In the genomic region with DNA sequence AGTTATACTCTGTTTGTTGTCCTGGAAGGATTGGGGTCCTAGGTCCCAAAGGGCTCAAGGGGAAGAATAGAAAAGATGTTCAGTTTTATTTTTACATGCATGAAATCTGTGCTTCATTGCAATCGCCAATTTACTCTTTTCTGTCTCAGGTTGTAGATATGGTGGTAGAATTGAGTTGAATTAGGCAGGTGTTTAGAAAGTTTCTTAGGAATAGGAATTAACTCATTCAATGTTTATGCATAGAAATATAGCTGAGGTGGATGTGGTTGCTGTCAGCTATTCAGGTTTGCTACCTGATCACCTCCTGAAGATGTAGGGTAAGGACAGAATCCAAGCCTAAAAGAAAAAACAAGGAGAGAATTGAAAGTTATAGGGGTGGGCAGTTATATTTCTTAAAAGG, we compare ENCODE assay signal across 27 cellular contexts. TPM values are rescaled to one million over a fixed set of nuclear protein-coding genes. Genes with fewer than 3 reads are reported as not detected.
A peak's percentile ranks its signal among the peaks of the same experiment; 100 is the strongest.
DNase-seq lines count a peak whose midpoint lies in the region; ATAC-seq and TF ChIP-seq lines count a peak whose summit lies in the region.
"Had no signal": no experiment of that assay in that cellular context is flagged by ENCODE, and none has a peak within 500 bp of the region (broad histone marks: within the 10 kb centered on the region; RNA-seq: fewer than 3 reads in every experiment).

No MANE protein-coding gene starts in this region.

- no peaks in the 10 kb centered on the region; the same call in 1 of the 2 replicates for H4K20me1 ChIP-seq in GM23338 (replicated peaks; ENCODE audit: insufficient read depth)

- 0 out of 2 replicates have a peak, but pooled peaks cover 3% of the 10 kb centered on the region for H3K4me1 ChIP-seq in GM23338 (ENCODE audit: insufficient read depth)

- TF ChIP-seq CTCF in GM23338 (conservative IDR thresholded peaks at IDR 0.05; ENCODE audit: low read depth in 2 of 2) (no peak), brain (conservative IDR thresholded peaks at IDR 0.05) (no peak), nephron (IDR thresholded peaks at IDR 0.05; ENCODE audit: unreplicated experiment in 3 of 3) (no peak), lower leg skin (IDR thresholded peaks at IDR 0.05) (no peak)

- H3K9me3 Mint-ChIP-seq in GM23338 (peaks cover 5% of the 10 kb centered on the region), brain (peaks cover 0 to 13% (median 8%) of the 10 kb centered on the region in 5 experiments), nephron (no peaks in the 10 kb centered on the region)
- H3K9me3 Mint-ChIP-seq in activated T-cell treated with anti-CD3 and anti-CD28 coated beads, Interleukin-2, amount 50 U/mL, for 24 hours, result no peaks in the 10 kb centered on the region
- H3K9me3 Mint-ChIP-seq: activated CD4-positive, alpha-beta memory T cell treated with anti-CD3 and anti-CD28 coated beads, Interleukin-2, amount 10 ng/mL, durations not matched to agents 7 days and 5 days; activated naive CD4-positive, alpha-beta T cell treated with anti-CD3 and anti-CD28 coated beads, Interleukin-2, amount 50 U/mL, for 24 hours; CD8-positive, alpha-beta T cell had no signal

- H3K4me3 ChIP-seq in GM23338 (no peak overlapping the region), lower leg skin (ENCODE audit: low read depth, poor library complexity, severe bottlenecking) (no peak overlapping the region)
- H3K4me3 ChIP-seq: Peyer's patch had no signal

- H3K27me3 ChIP-seq in GM23338 (ENCODE audit: insufficient read depth), result peaks cover 56% of the 10 kb centered on the region

- no peaks in the 10 kb centered on the region for H3F3A ChIP-seq in GM23338 (replicated peaks; ENCODE audit: low read depth)

- H3K4me3 Mint-ChIP-seq in GM23338, result peak overlapping the region; percentile 86; the same call in 2 of the 3 replicates
- H3K4me3 Mint-ChIP-seq in brain, result peak overlapping the region; percentile 91 to 99 (median 98)
- peak overlapping the region; percentile 93 to 97 (median 96) for H3K4me3 Mint-ChIP-seq in nephron
- no peak overlapping the region for H3K4me3 Mint-ChIP-seq in activated T-cell treated with anti-CD3 and anti-CD28 coated beads, Interleukin-2, amount 50 U/mL, for 24 hours
- H3K4me3 Mint-ChIP-seq: activated CD4-positive, alpha-beta memory T cell treated with anti-CD3 and anti-CD28 coated beads, Interleukin-2, amount 10 ng/mL, durations not matched to agents 7 days and 5 days; activated naive CD4-positive, alpha-beta T cell treated with anti-CD3 and anti-CD28 coated beads, Interleukin-2, amount 50 U/mL, for 24 hours; activated T-helper 17 cell treated with anti-CD3 and anti-CD28 coated beads, Interleukin-2, amount 50 U/mL, for 72 hours; CD8-positive, alpha-beta T cell; natural killer cell treated with Interleukin-12 subunit alpha and Interleukin-12 subunit beta and Interleukin-15 and Interleukin-18, amount 100 ng/mL, for 72 hours; stimulated activated effector memory CD8-positive, alpha-beta T cell treated with anti-CD3 and anti-CD28 coated beads, Interleukin-12 subunit alpha, Interleukin-12 subunit beta, amount 100 ng/mL, for 72 hours had no signal

- H3K4me2 ChIP-seq in GM23338, result no peak overlapping the region

- H3K36me3 ChIP-seq in GM23338 (ENCODE audit: insufficient read depth), result no peaks in the 10 kb centered on the region
- H3K36me3 ChIP-seq: Peyer's patch had no signal

- H3K79me2 ChIP-seq in GM23338 (replicated peaks; ENCODE audit: insufficient read depth), result no peaks in the 10 kb centered on the region

- no peak overlapping the region for H3K27ac Mint-ChIP-seq in GM23338
- H3K27ac Mint-ChIP-seq in brain, result peak overlapping the region; percentile 19 to 99 (median 98)
- H3K27ac Mint-ChIP-seq in nephron, result peak overlapping the region in 1 of 3 experiments; percentile 8
- no peak overlapping the region for H3K27ac Mint-ChIP-seq in activated T-cell treated with anti-CD3 and anti-CD28 coated beads, Interleukin-2, amount 50 U/mL, for 24 hours
- H3K27ac Mint-ChIP-seq: activated CD4-positive, alpha-beta memory T cell treated with anti-CD3 and anti-CD28 coated beads, Interleukin-2, amount 10 ng/mL, durations not matched to agents 7 days and 5 days; activated naive CD4-positive, alpha-beta T cell treated with anti-CD3 and anti-CD28 coated beads, Interleukin-2, amount 50 U/mL, for 24 hours; activated T-helper 17 cell treated with anti-CD3 and anti-CD28 coated beads, Interleukin-2, amount 50 U/mL, for 72 hours; CD8-positive, alpha-beta T cell; natural killer cell treated with Interleukin-12 subunit alpha and Interleukin-12 subunit beta and Interleukin-15 and Interleukin-18, amount 100 ng/mL, for 72 hours; stimulated activated effector memory CD8-positive, alpha-beta T cell treated with anti-CD3 and anti-CD28 coated beads, Interleukin-12 subunit alpha, Interleukin-12 subunit beta, amount 100 ng/mL, for 72 hours had no signal

- H3K36me3 Mint-ChIP-seq in GM23338 (ENCODE audit: low read depth) (0 out of 3 replicates have a peak, but pooled peaks cover 3% of the 10 kb centered on the region), brain (no peaks in the 10 kb centered on the region), nephron (ENCODE audit: low read depth) (no peaks in the 10 kb centered on the region)
- no peaks in the 10 kb centered on the region for H3K36me3 Mint-ChIP-seq in activated T-cell treated with anti-CD3 and anti-CD28 coated beads, Interleukin-2, amount 50 U/mL, for 24 hours (ENCODE audit: low read depth)
- H3K36me3 Mint-ChIP-seq: activated naive CD4-positive, alpha-beta T cell treated with anti-CD3 and anti-CD28 coated beads, Interleukin-2, amount 50 U/mL, for 24 hours; CD8-positive, alpha-beta T cell; natural killer cell treated with Interleukin-12 subunit alpha and Interleukin-12 subunit beta and Interleukin-15 and Interleukin-18, amount 100 ng/mL, for 72 hours; stimulated activated effector memory CD8-positive, alpha-beta T cell treated with anti-CD3 and anti-CD28 coated beads, Interleukin-12 subunit alpha, Interleukin-12 subunit beta, amount 100 ng/mL, for 72 hours had no signal

- no peak overlapping the region for H2AFZ ChIP-seq in GM23338

- no peak overlapping the region for H3K27ac ChIP-seq in GM23338 (ENCODE audit: low read depth)
- H3K27ac ChIP-seq in substantia nigra (ENCODE audit: low read depth, low read length, poor library complexity, severe bottlenecking), result peak overlapping the region; percentile 86
- H3K27ac ChIP-seq: Peyer's patch had no signal

- peaks cover 35% of the 10 kb centered on the region for H3K27me3 Mint-ChIP-seq in GM23338 (ENCODE audit: insufficient read depth, low read depth, poor library complexity)
- peaks cover 19% of the 10 kb centered on the region for H3K27me3 Mint-ChIP-seq in brain
- H3K27me3 Mint-ChIP-seq in nephron (ENCODE audit: low read depth), result peaks cover 53% of the 10 kb centered on the region
- H3K27me3 Mint-ChIP-seq in activated T-cell treated with anti-CD3 and anti-CD28 coated beads, Interleukin-2, amount 50 U/mL, for 24 hours, result peaks cover 45% of the 10 kb centered on the region

- WGBS in lower leg skin, 2 donors, result 75 to 79% methylated on average over 1 of the region's 1 CpG

- H3K9me2 ChIP-seq in GM23338 (ENCODE audit: insufficient read depth), result no peaks in the 10 kb centered on the region

- no peak for TF ChIP-seq POLR2A in lower leg skin (IDR thresholded peaks at IDR 0.05)

- ATAC-seq in GM23338, result no peak
- ATAC-seq in GM21367 (IDR thresholded peaks at IDR 0.05; ENCODE audit: unreplicated experiment), result no peak
- ATAC-seq: activated T-helper 17 cell treated with anti-CD3 and anti-CD28 coated beads, Interleukin-2, amount 50 U/mL, for 72 hours; CD8-positive, alpha-beta T cell; left ventricle myocardium superior; natural killer cell treated with Interleukin-12 subunit alpha and Interleukin-12 subunit beta and Interleukin-15 and Interleukin-18, amount 100 ng/mL, for 72 hours; right cardiac atrium; stimulated activated effector memory CD8-positive, alpha-beta T cell treated with anti-CD3 and anti-CD28 coated beads, Interleukin-12 subunit alpha, Interleukin-12 subunit beta, amount 100 ng/mL, for 72 hours had no signal

- DNase-seq in GM23338 (ENCODE audit: low spot score), result no peak
- DNase-seq in substantia nigra (lab: John Stamatoyannopoulos, UW), result no peak
- DNase-seq in activated T-cell treated with anti-CD3 and anti-CD28 coated beads, Interleukin-2, amount 50 U/mL, for 24 hours, result no peak
- DNase-seq in lower leg skin (ENCODE audit: low spot score in 2 of 2), result no peak
- DNase-seq: activated CD4-positive, alpha-beta memory T cell treated with anti-CD3 and anti-CD28 coated beads, Interleukin-2, amount 10 ng/mL, durations not matched to agents 7 days and 5 days; activated CD8-positive, alpha-beta memory T cell treated with anti-CD3 and anti-CD28 coated beads, Interleukin-2, amount 50 U/mL, for 48 hours; CD8-positive, alpha-beta T cell; central memory CD4-positive, alpha-beta T cell; islet precursor cell; Kasumi-1; left ventricle myocardium superior; NCI-H1694; NCI-H2171; NCI-H524 treated with DMSO at 0.1 percent for 48 hours; Peyer's patch; right cardiac atrium; SIG-M5; stimulated activated CD4-positive, alpha-beta T cell treated with anti-CD3 and anti-CD28 coated beads, Interleukin-12 subunit alpha, Interleukin-12 subunit beta, amount 100 ng/mL, for 4 hours; stimulated activated CD4-positive, alpha-beta T cell treated with anti-CD3 and anti-CD28 coated beads, Interleukin-4, amount 100 ng/mL, for 24 hours; T-helper 1 cell had no signal

- H3K4me1 Mint-ChIP-seq in GM23338 (peaks cover 11% of the 10 kb centered on the region), brain (peaks cover 58% of the 10 kb centered on the region), nephron (peaks cover 13% of the 10 kb centered on the region)
- peaks cover 9% of the 10 kb centered on the region for H3K4me1 Mint-ChIP-seq in activated T-cell treated with anti-CD3 and anti-CD28 coated beads, Interleukin-2, amount 50 U/mL, for 24 hours (ENCODE audit: low read depth)
- H3K4me1 Mint-ChIP-seq: activated naive CD4-positive, alpha-beta T cell treated with anti-CD3 and anti-CD28 coated beads, Interleukin-2, amount 50 U/mL, for 24 hours; activated T-helper 17 cell treated with anti-CD3 and anti-CD28 coated beads, Interleukin-2, amount 50 U/mL, for 72 hours; stimulated activated effector memory CD8-positive, alpha-beta T cell treated with anti-CD3 and anti-CD28 coated beads, Interleukin-12 subunit alpha, Interleukin-12 subunit beta, amount 100 ng/mL, for 72 hours had no signal

- intact Hi-C loops in lower leg skin (cut with DNase I; ENCODE audit: low total_unique reads), result no loop called here

TF ChIP-seq in GM23338, 12 proteins besides CTCF, POLR2A, EP300 and RAD21 (continues in another document):
- TF ChIP-seq CREB1 (CRISPR knock-in tag; IDR thresholded peaks at IDR 0.05; ENCODE audit: low read depth) (no peak), STAT1 (IDR thresholded peaks at IDR 0.05; ENCODE audit: unreplicated experiment) (no peak)

RNA-seq across cellular contexts. Expression of gene ARPP21, which starts 1.4 kb away (rescaled TPM):
- total RNA-seq in GM23338 (2014; rRNA removed; shearing (Covaris generic)), result not detected in 2 replicates
- polyA plus RNA-seq in GM23338 (2016; fragmentation: Nextera tagmentation; extraction: Ambion mirVana) (not detected in 2 replicates), brain (ENCODE audit: insufficient read depth, low read depth, low replicate concordance) (9.4 TPM)
- total RNA-seq in lower leg skin, result not detected
- total RNA-seq: activated CD4-positive, alpha-beta memory T cell treated with anti-CD3 and anti-CD28 coated beads, Interleukin-2, amount 10 ng/mL, durations not matched to agents 7 days and 5 days; activated T-helper 17 cell treated with anti-CD3 and anti-CD28 coated beads, Interleukin-2, amount 50 U/mL, for 72 hours; CD8-positive, alpha-beta T cell; left ventricle myocardium superior; natural killer cell treated with Interleukin-12 subunit alpha and Interleukin-12 subunit beta and Interleukin-15 and Interleukin-18, amount 100 ng/mL, for 72 hours had no signal

Comparison
In these comparisons a context has a peak if more than half of its experiments do, and no peak if none do; other contexts are left out.
1. H3K27ac Mint-ChIP-seq: peak in brain (5 of 5); none in GM23338 (single experiment) and activated T-cell treated with anti-CD3 and anti-CD28 coated beads, Interleukin-2, amount 50 U/mL, for 24 hours (single experiment).